1 cellular context compared by ENCODE assay signal in genomic region chr10:15137636-15138035, GRCh38.
TF ChIP-seq lines count a peak whose summit lies in the region.

No MANE protein-coding gene starts in this region.

TF ChIP-seq in K562, 482 proteins besides CTCF, POLR2A, EP300 and RAD21:
- TF ChIP-seq NFE2L1 (tag; IDR thresholded peaks at IDR 0.05; ENCODE audit: borderline replicate concordance, low read depth) (peak; percentile 29; the same call in 1 of the 2 replicates), CEBPB (tag; IDR thresholded peaks at IDR 0.05) (peak; percentile 95), ZNF639 (CRISPR knock-in tag; conservative IDR thresholded peaks at IDR 0.05 in 1 of 2, IDR thresholded peaks at IDR 0.05 in 1 of 2) (0 out of 4 replicates have a peak, but pooled peaks of 1 of the 2 experiments have one; percentile 50), SRSF7 (optimal IDR thresholded peaks at IDR 0.05; ENCODE audit: low read depth, low read length) (no peak), ZNF766 (CRISPR knock-in tag; conservative IDR thresholded peaks at IDR 0.05) (0 out of 2 replicates have a peak, but pooled peaks have one; percentile 21), CEBPG (CRISPR knock-in tag; IDR thresholded peaks at IDR 0.05) (no peak), CEBPG (tag; conservative IDR thresholded peaks at IDR 0.05 in 1 of 2, IDR thresholded peaks at IDR 0.05 in 1 of 2) (peak; percentile 65 to 91; a peak in 3 of 4 replicates), NFE2 (IDR thresholded peaks at IDR 0.05; ENCODE audit: low read depth) (peak; percentile 84), ZNF316 (IDR thresholded peaks at IDR 0.05) (peak; percentile 79), C11orf30 (IDR thresholded peaks at IDR 0.05; ENCODE audit: low read depth) (peak; percentile 74; the same call in 1 of the 2 replicates), MAFG (tag; conservative IDR thresholded peaks at IDR 0.05) (peak; percentile 87), BACH1 (tag; IDR thresholded peaks at IDR 0.05) (peak; percentile 76; the same call in 1 of the 2 replicates), PCBP1 (IDR thresholded peaks at IDR 0.05; ENCODE audit: low read depth, low read length, poor library complexity, severe bottlenecking) (no peak), YBX1 (IDR thresholded peaks at IDR 0.05) (no peak), AFF4 (CRISPR knock-in tag; IDR thresholded peaks at IDR 0.05) (no peak), STAT5B (CRISPR knock-in tag; IDR thresholded peaks at IDR 0.05) (no peak), MAFF (IDR thresholded peaks at IDR 0.05; ENCODE audit: low read length) (peak; percentile 48; the same call in 1 of the 2 replicates), MEIS2 (IDR thresholded peaks at IDR 0.05; ENCODE audit: partially characterized antibody) (peak; percentile 93), MAFK (IDR thresholded peaks at IDR 0.05; ENCODE audit: low read length) (no peak; the same call in 1 of the 2 replicates), TRIM24 (IDR thresholded peaks at IDR 0.05) (peak in 1 of 2 experiments; percentile 22; a peak in 1 of 4 replicates)
- TF ChIP-seq, protein P1, sequence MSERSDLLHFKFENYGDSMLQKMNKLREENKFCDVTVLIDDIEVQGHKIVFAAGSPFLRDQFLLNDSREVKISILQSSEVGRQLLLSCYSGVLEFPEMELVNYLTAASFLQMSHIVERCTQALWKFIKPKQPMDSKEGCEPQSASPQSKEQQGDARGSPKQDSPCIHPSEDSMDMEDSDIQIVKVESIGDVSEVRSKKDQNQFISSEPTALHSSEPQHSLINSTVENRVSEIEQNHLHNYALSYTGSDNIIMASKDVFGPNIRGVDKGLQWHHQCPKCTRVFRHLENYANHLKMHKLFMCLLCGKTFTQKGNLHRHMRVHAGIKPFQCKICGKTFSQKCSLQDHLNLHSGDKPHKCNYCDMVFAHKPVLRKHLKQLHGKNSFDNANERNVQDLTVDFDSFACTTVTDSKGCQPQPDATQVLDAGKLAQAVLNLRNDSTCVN (CRISPR knock-in tag; IDR thresholded peaks at IDR 0.05), result no peak
- TF ChIP-seq, protein P2, sequence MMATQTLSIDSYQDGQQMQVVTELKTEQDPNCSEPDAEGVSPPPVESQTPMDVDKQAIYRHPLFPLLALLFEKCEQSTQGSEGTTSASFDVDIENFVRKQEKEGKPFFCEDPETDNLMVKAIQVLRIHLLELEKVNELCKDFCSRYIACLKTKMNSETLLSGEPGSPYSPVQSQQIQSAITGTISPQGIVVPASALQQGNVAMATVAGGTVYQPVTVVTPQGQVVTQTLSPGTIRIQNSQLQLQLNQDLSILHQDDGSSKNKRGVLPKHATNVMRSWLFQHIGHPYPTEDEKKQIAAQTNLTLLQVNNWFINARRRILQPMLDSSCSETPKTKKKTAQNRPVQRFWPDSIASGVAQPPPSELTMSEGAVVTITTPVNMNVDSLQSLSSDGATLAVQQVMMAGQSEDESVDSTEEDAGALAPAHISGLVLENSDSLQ (IDR thresholded peaks at IDR 0.05), result peak; percentile 69
- TF ChIP-seq, protein P3, sequence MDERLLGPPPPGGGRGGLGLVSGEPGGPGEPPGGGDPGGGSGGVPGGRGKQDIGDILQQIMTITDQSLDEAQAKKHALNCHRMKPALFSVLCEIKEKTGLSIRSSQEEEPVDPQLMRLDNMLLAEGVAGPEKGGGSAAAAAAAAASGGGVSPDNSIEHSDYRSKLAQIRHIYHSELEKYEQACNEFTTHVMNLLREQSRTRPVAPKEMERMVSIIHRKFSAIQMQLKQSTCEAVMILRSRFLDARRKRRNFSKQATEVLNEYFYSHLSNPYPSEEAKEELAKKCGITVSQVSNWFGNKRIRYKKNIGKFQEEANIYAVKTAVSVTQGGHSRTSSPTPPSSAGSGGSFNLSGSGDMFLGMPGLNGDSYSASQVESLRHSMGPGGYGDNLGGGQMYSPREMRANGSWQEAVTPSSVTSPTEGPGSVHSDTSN (CRISPR knock-in tag; IDR thresholded peaks at IDR 0.05; ENCODE audit: low read depth), result no peak
- TF ChIP-seq, protein P3 (tag; conservative IDR thresholded peaks at IDR 0.05; ENCODE audit: low read depth), result peak; percentile 96
- TF ChIP-seq, protein P4, sequence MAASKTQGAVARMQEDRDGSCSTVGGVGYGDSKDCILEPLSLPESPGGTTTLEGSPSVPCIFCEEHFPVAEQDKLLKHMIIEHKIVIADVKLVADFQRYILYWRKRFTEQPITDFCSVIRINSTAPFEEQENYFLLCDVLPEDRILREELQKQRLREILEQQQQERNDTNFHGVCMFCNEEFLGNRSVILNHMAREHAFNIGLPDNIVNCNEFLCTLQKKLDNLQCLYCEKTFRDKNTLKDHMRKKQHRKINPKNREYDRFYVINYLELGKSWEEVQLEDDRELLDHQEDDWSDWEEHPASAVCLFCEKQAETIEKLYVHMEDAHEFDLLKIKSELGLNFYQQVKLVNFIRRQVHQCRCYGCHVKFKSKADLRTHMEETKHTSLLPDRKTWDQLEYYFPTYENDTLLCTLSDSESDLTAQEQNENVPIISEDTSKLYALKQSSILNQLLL (CRISPR knock-in tag; IDR thresholded peaks at IDR 0.05; ENCODE audit: borderline replicate concordance), result no peak
